In genomic region chr19:8321067-8321759, GRCh38 we compare ENCODE assay signal across 1 cellular context.
A peak's percentile ranks its signal among the peaks of the same experiment; 100 is the strongest.
TF ChIP-seq lines count a peak whose summit lies in the region.

NDUFA7 (minus strand) TSS chr19:8321375; CDS start chr19:8321358, 17 bp downstream.
RPS28 (plus strand) TSS chr19:8321496; CDS start chr19:8321531, 35 bp downstream.

TF ChIP-seq in WTC11, 78 proteins besides CTCF, POLR2A, EP300 and RAD21 (continued from another document):
- TF ChIP-seq HMGXB4 (CRISPR knock-in tag; IDR thresholded peaks at IDR 0.05) = peak; percentile 62; the same call in 1 of the 2 replicates
- TF ChIP-seq ZBTB43 (CRISPR knock-in tag; IDR thresholded peaks at IDR 0.05) = peak; percentile 75; the same call in 1 of the 2 replicates
- TF ChIP-seq RORB (CRISPR knock-in tag; IDR thresholded peaks at IDR 0.05) = no peak
- TF ChIP-seq MYBL2 (CRISPR knock-in tag; IDR thresholded peaks at IDR 0.05) = no peak
- TF ChIP-seq RELA (CRISPR knock-in tag; IDR thresholded peaks at IDR 0.05; ENCODE audit: borderline replicate concordance) = no peak
- TF ChIP-seq HMGA2 (CRISPR knock-in tag; IDR thresholded peaks at IDR 0.05) = no peak
- TF ChIP-seq NFYB (CRISPR knock-in tag; conservative IDR thresholded peaks at IDR 0.05; ENCODE audit: low read depth) = 0 out of 2 replicates have a peak, but pooled peaks have one; percentile 32
- TF ChIP-seq ELF4 (CRISPR knock-in tag; IDR thresholded peaks at IDR 0.05; ENCODE audit: low read depth) = no peak
- TF ChIP-seq SMAD3 (CRISPR knock-in tag; IDR thresholded peaks at IDR 0.05; ENCODE audit: borderline replicate concordance) = no peak
- no peak for TF ChIP-seq OVOL2 (CRISPR knock-in tag; IDR thresholded peaks at IDR 0.05; ENCODE audit: borderline replicate concordance)
- TF ChIP-seq STAT6 (CRISPR knock-in tag; conservative IDR thresholded peaks at IDR 0.05; ENCODE audit: low read depth) = no peak
- peak; percentile 86 for TF ChIP-seq MAX (CRISPR knock-in tag; IDR thresholded peaks at IDR 0.05)
- TF ChIP-seq ZNF281 (CRISPR knock-in tag; IDR thresholded peaks at IDR 0.05) = no peak
- peak; percentile 86; the same call in 1 of the 2 replicates for TF ChIP-seq CBFB (CRISPR knock-in tag; IDR thresholded peaks at IDR 0.05; ENCODE audit: low read depth)
- TF ChIP-seq GTF2I (CRISPR knock-in tag; conservative IDR thresholded peaks at IDR 0.05) = no peak
- TF ChIP-seq ZNF416 (CRISPR knock-in tag; IDR thresholded peaks at IDR 0.05) = peak; percentile 21; the same call in 1 of the 2 replicates
- TF ChIP-seq NFE2L1 (CRISPR knock-in tag; IDR thresholded peaks at IDR 0.05) = peak; percentile 84; the same call in 1 of the 2 replicates
- peak; percentile 79; the same call in 1 of the 2 replicates for TF ChIP-seq ETV6 (CRISPR knock-in tag; IDR thresholded peaks at IDR 0.05)
- no peak; the same call in 1 of the 2 replicates for TF ChIP-seq TEAD4 (CRISPR knock-in tag; IDR thresholded peaks at IDR 0.05)
- TF ChIP-seq ARID4B (CRISPR knock-in tag; IDR thresholded peaks at IDR 0.05; ENCODE audit: borderline replicate concordance) = no peak
TF ChIP-seq in WTC11: peak in this region for 21.
